Comparison of ENCODE assay signal across 8 cellular contexts in the genomic region with DNA sequence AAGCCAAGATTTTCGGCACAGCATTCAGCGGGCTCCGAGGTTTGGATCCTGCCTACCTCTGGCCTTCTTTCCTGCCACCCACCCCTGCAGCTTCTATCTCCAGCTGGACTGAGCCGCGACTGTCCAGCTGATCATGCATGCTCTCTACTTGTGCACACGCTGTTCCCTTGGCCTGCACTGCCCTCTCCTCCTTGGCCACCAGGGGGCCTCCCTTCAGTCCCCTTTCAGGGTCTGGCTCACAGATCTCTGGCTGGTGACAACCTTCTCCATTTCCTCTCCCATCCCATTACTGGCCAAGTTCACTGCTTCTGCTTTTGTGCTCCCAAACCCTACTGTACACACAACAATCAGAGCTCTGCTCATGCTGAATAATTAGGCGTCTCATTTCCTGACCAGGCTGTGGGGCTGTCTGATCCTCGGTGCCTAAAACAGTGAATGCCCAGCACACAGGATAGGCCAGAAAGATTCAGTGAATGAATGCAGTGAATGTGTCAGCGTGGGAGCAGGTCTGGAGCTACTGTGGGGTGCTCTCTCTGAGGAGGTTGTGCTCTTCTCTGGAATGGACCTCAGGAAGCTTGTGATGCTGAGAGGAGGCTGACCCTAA.
A peak's percentile ranks its signal among the peaks of the same experiment; 100 is the strongest.
DNase-seq lines count a peak whose midpoint lies in the region; ATAC-seq and TF ChIP-seq lines count a peak whose summit lies in the region.

No MANE protein-coding gene starts in this region.

- intact Hi-C loops in Right ventricle myocardium inferior (cut with DNase I): no loop called here

- H3K4me1 Mint-ChIP-seq in activated T-helper 17 cell treated with anti-CD3 and anti-CD28 coated beads, Interleukin-2, amount 50 U/mL, for 72 hours: no peaks in the 10 kb centered on the region

- H3K27me3 Mint-ChIP-seq in activated T-helper 17 cell treated with anti-CD3 and anti-CD28 coated beads, Interleukin-2, amount 50 U/mL, for 72 hours: peaks cover 11% of the 10 kb centered on the region

- no peak overlapping the region for H3K27ac Mint-ChIP-seq in activated T-helper 17 cell treated with anti-CD3 and anti-CD28 coated beads, Interleukin-2, amount 50 U/mL, for 72 hours

- no peak overlapping the region for H3K27ac ChIP-seq in C4-2B

- peak; percentile 88 for TF ChIP-seq CTCF in C4-2B (conservative IDR thresholded peaks at IDR 0.05)

- no peak overlapping the region for H3K4me3 Mint-ChIP-seq in activated T-helper 17 cell treated with anti-CD3 and anti-CD28 coated beads, Interleukin-2, amount 50 U/mL, for 72 hours

- DNase-seq in NCI-H526 (lab: John Stamatoyannopoulos, UW) (peak; percentile 15 to 79), Right ventricle myocardium inferior (ENCODE audit: missing footprints) (peak; percentile 81), putamen (ENCODE audit: low spot score) (peak; percentile 49), DMS114 treated with DMSO at 0.1 percent for 48 hours (lab: John Stamatoyannopoulos, UW; ENCODE audit: unreplicated experiment) (no peak)

- ATAC-seq in GM18909 (IDR thresholded peaks at IDR 0.05; ENCODE audit: poor library complexity, unreplicated experiment): peak; percentile 93
- peak; percentile 92 for ATAC-seq in HG03103 (IDR thresholded peaks at IDR 0.05; ENCODE audit: low read depth, unreplicated experiment)
- peak; percentile 57 for ATAC-seq in activated T-helper 17 cell treated with anti-CD3 and anti-CD28 coated beads, Interleukin-2, amount 50 U/mL, for 72 hours (replicated peaks)
- ATAC-seq in Right ventricle myocardium inferior: peak; percentile 81

- H3K36me3 Mint-ChIP-seq in activated T-helper 17 cell treated with anti-CD3 and anti-CD28 coated beads, Interleukin-2, amount 50 U/mL, for 72 hours (ENCODE audit: low read depth): no peaks in the 10 kb centered on the region

- no peaks in the 10 kb centered on the region for H3K9me3 Mint-ChIP-seq in activated T-helper 17 cell treated with anti-CD3 and anti-CD28 coated beads, Interleukin-2, amount 50 U/mL, for 72 hours
